ENCODE assay signal across 9 cellular contexts in genomic region chr7:23183279-23184012, GRCh38. TPM values are rescaled to one million over a fixed set of nuclear protein-coding genes. Genes with fewer than 3 reads are reported as not detected.
DNase-seq lines count a peak whose midpoint lies in the region; ATAC-seq, FAIRE-seq and TF ChIP-seq lines count a peak whose summit lies in the region.
"Had no signal": no experiment of that assay in that cellular context is flagged by ENCODE, and none has a peak within 500 bp of the region (broad histone marks: within the 10 kb centered on the region; RNA-seq: fewer than 3 reads in every experiment).

No MANE protein-coding gene starts in this region.

- BruUV-seq in endothelial cell of umbilical vein (replicated peaks; lab: Mats Ljungman, UMichigan) = no TSS peak

- H3K9me1 ChIP-seq in endothelial cell of umbilical vein (replicated peaks; ENCODE audit: control insufficient read depth, extremely low read depth, insufficient read depth, low read length) = no peaks in the 10 kb centered on the region

- CTCF ChIA-PET in endothelial cell of umbilical vein (lab: Charles Lee) = interaction anchor here (0.6 to 4.8 kb wide), 7 partner anchors 12 to 353 kb away, joined by 3 to 34 read pairs (median 4); partner anchors contain the start of gene KLHL7

- peaks cover 66% of the 10 kb centered on the region for H3K36me3 Mint-ChIP-seq in activated T-cell treated with anti-CD3 and anti-CD28 coated beads, Interleukin-2, amount 50 U/mL, for 24 hours (ENCODE audit: low read depth)

- peaks cover 42% of the 10 kb centered on the region for H3K4me1 Mint-ChIP-seq in activated T-cell treated with anti-CD3 and anti-CD28 coated beads, Interleukin-2, amount 50 U/mL, for 24 hours (ENCODE audit: low read depth)

- no peaks in the 10 kb centered on the region for H4K20me1 ChIP-seq in endothelial cell of umbilical vein (replicated peaks; ENCODE audit: control insufficient read depth, extremely low read depth, insufficient read depth, low read length)

- no peak overlapping the region for H2AFZ ChIP-seq in endothelial cell of umbilical vein (ENCODE audit: low read depth, low read length)

- H3K36me3 ChIP-seq in endothelial cell of umbilical vein (ENCODE audit: control insufficient read depth in 2 of 2, extremely low read depth in 1 of 2, insufficient read depth in 2 of 2, low read length in 2 of 2) = peaks cover 0 to 16% of the 10 kb centered on the region in 2 experiments
- peaks cover 0 to 39% (median 27%) of the 10 kb centered on the region in 6 donors for H3K36me3 ChIP-seq in spleen

- H3K4me2 ChIP-seq in endothelial cell of umbilical vein (ENCODE audit: insufficient read depth, low read length) = peak overlapping the region; percentile 96

- intact Hi-C loops in endothelial cell of umbilical vein (cut with micrococcal nuclease) (loop anchor here (2.0 to 10.0 kb wide), 3 partner anchors 79 to 341 kb away; partner anchors contain the start of gene IGF2BP3), spleen (cut with DNase I; ENCODE audit: low total_unique reads) (loop anchor here (5.0 kb wide), 1 partner anchor 76 kb away; the partner anchor contains the start of gene KLHL7)

- peaks cover 14% of the 10 kb centered on the region for H3K4me1 ChIP-seq in endothelial cell of umbilical vein (ENCODE audit: control insufficient read depth, extremely low read depth, insufficient read depth, low read length)
- H3K4me1 ChIP-seq in spleen = peaks cover 17 to 65% (median 40%) of the 10 kb centered on the region in 6 donors

- no peak for DNase-seq in activated T-cell treated with anti-CD3 and anti-CD28 coated beads, Interleukin-2, amount 50 U/mL, for 24 hours
- no peak for DNase-seq in activated T-cell treated with anti-CD3 and anti-CD28 coated beads, Interleukin-2, amount 50 U/mL, for 1 hour
- DNase-seq in RKO (ENCODE audit: low spot score) (peak; percentile 54), endothelial cell of umbilical vein (ENCODE audit: low read depth, low spot score) (no peak), spleen (no peak), NCI-H69 (lab: John Stamatoyannopoulos, UW) (no peak)

- no peaks in the 10 kb centered on the region for H3K27me3 ChIP-seq in endothelial cell of umbilical vein (ENCODE audit: control insufficient read depth in 2 of 2, insufficient read depth in 2 of 2, low read length in 2 of 2)
- no peaks in the 10 kb centered on the region for H3K27me3 ChIP-seq in spleen (replicated peaks in 1 of 7)

- dilution Hi-C loops in endothelial cell of umbilical vein (cut with MboI; ENCODE audit: extremely low pct_ligation_motif_present, low sequenced_read_pairs) = no loop called here

- no peaks in the 10 kb centered on the region for H3K27me3 Mint-ChIP-seq in activated T-cell treated with anti-CD3 and anti-CD28 coated beads, Interleukin-2, amount 50 U/mL, for 24 hours

- no peaks in the 10 kb centered on the region for H3K9me3 Mint-ChIP-seq in activated T-cell treated with anti-CD3 and anti-CD28 coated beads, Interleukin-2, amount 50 U/mL, for 24 hours

- POLR2A ChIA-PET in endothelial cell of umbilical vein (lab: Charles Lee) = interaction anchor here (0.6 kb wide), 1 partner anchor 287 kb away, joined by 4 read pairs; no protein-coding TSS in a partner anchor

- no peak overlapping the region for H3K9ac ChIP-seq in endothelial cell of umbilical vein (replicated peaks; ENCODE audit: extremely low read depth, insufficient read depth, low read length)

- TF ChIP-seq CTCF in endothelial cell of umbilical vein (IDR thresholded peaks at IDR 0.05; ENCODE audit: extremely low read depth in 1 of 2, insufficient read depth in 1 of 2, low read depth in 1 of 2, low read length in 2 of 2) (no peak), spleen (IDR thresholded peaks at IDR 0.05 in 8 of 11, conservative IDR thresholded peaks at IDR 0.05 in 3 of 11) (no peak)

- H3K27ac ChIP-seq in endothelial cell of umbilical vein (ENCODE audit: insufficient read depth, low read depth, low read length) (peak overlapping the region; percentile 7), spleen (peak overlapping the region in 2 of 8 donors; percentile 4 to 95)

- H3K4me3 Mint-ChIP-seq in activated T-cell treated with anti-CD3 and anti-CD28 coated beads, Interleukin-2, amount 50 U/mL, for 24 hours = peak overlapping the region; percentile 92

- peak overlapping the region in 1 of 3 experiments; percentile 94 for H3K4me3 ChIP-seq in endothelial cell of umbilical vein (replicated peaks in 1 of 3; ENCODE audit: insufficient read depth in 1 of 3, low read depth in 1 of 3, low read length in 3 of 3)
- H3K4me3 ChIP-seq in spleen = peak overlapping the region in 5 of 8 donors; percentile 72 to 94 (median 83)

- H3K27ac Mint-ChIP-seq in activated T-cell treated with anti-CD3 and anti-CD28 coated beads, Interleukin-2, amount 50 U/mL, for 24 hours = peak overlapping the region; percentile 98

- H3K9me3 ChIP-seq in endothelial cell of umbilical vein (replicated peaks; ENCODE audit: control insufficient read depth, insufficient read depth, low read length) (no peaks in the 10 kb centered on the region), spleen (no peaks in the 10 kb centered on the region)

- no peak for FAIRE-seq in endothelial cell of umbilical vein (lab: Jason Lieb, UNC)

- WGBS in spleen, 5 donors = 85 to 93% (median 90%) methylated on average over 20 of the region's 20 CpGs

- TF ChIP-seq POLR2A in endothelial cell of umbilical vein (IDR thresholded peaks at IDR 0.05; ENCODE audit: low read depth, low read length) = no peak
- TF ChIP-seq POLR2A in spleen (IDR thresholded peaks at IDR 0.05) = no peak

- no peak for ATAC-seq in GM21576 (IDR thresholded peaks at IDR 0.05; ENCODE audit: unreplicated experiment)
- no peak for ATAC-seq in esophagus mucosa
- ATAC-seq: sciatic nerve had no signal

- peaks cover 48% of the 10 kb centered on the region for H3K79me2 ChIP-seq in endothelial cell of umbilical vein (ENCODE audit: control insufficient read depth, insufficient read depth, low read length)

TF ChIP-seq in endothelial cell of umbilical vein, 7 proteins besides CTCF, POLR2A, EP300 and RAD21:
- TF ChIP-seq MYC (IDR thresholded peaks at IDR 0.05; ENCODE audit: low read depth, low read length) = no peak
- TF ChIP-seq GATA2 (IDR thresholded peaks at IDR 0.05; ENCODE audit: insufficient read depth, insufficient read length, low read depth, low read length) = no peak
- no peak for TF ChIP-seq POLR2AphosphoS5 (IDR thresholded peaks at IDR 0.05; ENCODE audit: insufficient read depth, low read depth, low read length)
- TF ChIP-seq FOS (IDR thresholded peaks at IDR 0.05; ENCODE audit: borderline replicate concordance, insufficient read depth, low read length) = no peak
- TF ChIP-seq MAX (IDR thresholded peaks at IDR 0.05; ENCODE audit: insufficient read depth, insufficient read length) = no peak
TF ChIP-seq in endothelial cell of umbilical vein: peak in this region for 0.

RNA-seq across cellular contexts. Expression of gene NUP42, which starts 1.6 kb away (rescaled TPM):
- total RNA-seq in endothelial cell of umbilical vein (38.6 and 40.0 TPM in 2 replicates), spleen (10 to 100 TPM; 37.1 to 51.9 (median 43.9) TPM), esophagus mucosa (18.2 TPM)
- polyA plus RNA-seq in endothelial cell of umbilical vein (31.5 and 34.3 TPM in 2 replicates), spleen (10 to 100 TPM; 39.9 to 44.1 (median 43.4) TPM)
- polyA plus RNA-seq in endothelial cell of umbilical vein (2011; cell fraction: cytosol; rRNA removed) = 26.7 and 26.8 TPM in 2 replicates
- 42.4 and 44.4 TPM in 2 replicates for polyA plus RNA-seq in endothelial cell of umbilical vein (2011; cell fraction: nucleus; rRNA removed)
- polyA plus RNA-seq in endothelial cell of umbilical vein (2012) = 36.1 and 37.8 TPM in 2 replicates
- 33.2 and 36.6 TPM in 2 replicates for polyA minus RNA-seq in endothelial cell of umbilical vein
- polyA minus RNA-seq in endothelial cell of umbilical vein (2011; cell fraction: cytosol; rRNA and poly(A)+ RNA removed) = 14.1 TPM
- polyA minus RNA-seq in endothelial cell of umbilical vein (2011; cell fraction: nucleus; rRNA and poly(A)+ RNA removed) = 20.8 and 22.2 TPM in 2 replicates
